Comparison of ENCODE assay signal across 2 cellular contexts in the genomic region with DNA sequence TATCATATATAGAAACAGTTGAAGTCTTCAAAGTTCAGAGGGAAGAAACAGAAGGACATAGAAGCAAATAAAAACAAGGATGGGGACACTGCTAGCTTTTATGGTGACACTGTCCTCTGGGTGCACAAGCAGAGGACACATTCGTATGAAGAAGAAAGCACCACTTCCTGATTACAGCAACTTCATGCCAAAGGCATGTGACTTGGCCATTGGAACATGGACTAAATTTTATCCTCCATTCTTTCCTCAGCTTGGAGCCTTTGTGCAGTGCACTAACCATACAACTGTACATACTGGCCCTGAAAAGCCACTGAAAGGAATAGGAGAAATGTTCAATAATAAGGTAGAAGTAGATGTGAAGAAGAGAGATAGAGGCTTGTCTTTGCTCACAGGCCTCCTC.
TF ChIP-seq lines count a peak whose summit lies in the region.

No MANE protein-coding gene starts in this region.

TF ChIP-seq in GM12878, 131 proteins besides CTCF, POLR2A, EP300 and RAD21 (continued from another document and continues in another):
- TF ChIP-seq, protein P1, sequence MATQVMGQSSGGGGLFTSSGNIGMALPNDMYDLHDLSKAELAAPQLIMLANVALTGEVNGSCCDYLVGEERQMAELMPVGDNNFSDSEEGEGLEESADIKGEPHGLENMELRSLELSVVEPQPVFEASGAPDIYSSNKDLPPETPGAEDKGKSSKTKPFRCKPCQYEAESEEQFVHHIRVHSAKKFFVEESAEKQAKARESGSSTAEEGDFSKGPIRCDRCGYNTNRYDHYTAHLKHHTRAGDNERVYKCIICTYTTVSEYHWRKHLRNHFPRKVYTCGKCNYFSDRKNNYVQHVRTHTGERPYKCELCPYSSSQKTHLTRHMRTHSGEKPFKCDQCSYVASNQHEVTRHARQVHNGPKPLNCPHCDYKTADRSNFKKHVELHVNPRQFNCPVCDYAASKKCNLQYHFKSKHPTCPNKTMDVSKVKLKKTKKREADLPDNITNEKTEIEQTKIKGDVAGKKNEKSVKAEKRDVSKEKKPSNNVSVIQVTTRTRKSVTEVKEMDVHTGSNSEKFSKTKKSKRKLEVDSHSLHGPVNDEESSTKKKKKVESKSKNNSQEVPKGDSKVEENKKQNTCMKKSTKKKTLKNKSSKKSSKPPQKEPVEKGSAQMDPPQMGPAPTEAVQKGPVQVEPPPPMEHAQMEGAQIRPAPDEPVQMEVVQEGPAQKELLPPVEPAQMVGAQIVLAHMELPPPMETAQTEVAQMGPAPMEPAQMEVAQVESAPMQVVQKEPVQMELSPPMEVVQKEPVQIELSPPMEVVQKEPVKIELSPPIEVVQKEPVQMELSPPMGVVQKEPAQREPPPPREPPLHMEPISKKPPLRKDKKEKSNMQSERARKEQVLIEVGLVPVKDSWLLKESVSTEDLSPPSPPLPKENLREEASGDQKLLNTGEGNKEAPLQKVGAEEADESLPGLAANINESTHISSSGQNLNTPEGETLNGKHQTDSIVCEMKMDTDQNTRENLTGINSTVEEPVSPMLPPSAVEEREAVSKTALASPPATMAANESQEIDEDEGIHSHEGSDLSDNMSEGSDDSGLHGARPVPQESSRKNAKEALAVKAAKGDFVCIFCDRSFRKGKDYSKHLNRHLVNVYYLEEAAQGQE (IDR thresholded peaks at IDR 0.05; ENCODE audit: low read depth, low read length): no peak
- TF ChIP-seq DPF2 (IDR thresholded peaks at IDR 0.05): no peak
- no peak for TF ChIP-seq FOS (IDR thresholded peaks at IDR 0.05; ENCODE audit: borderline replicate concordance, extremely low read depth, insufficient read length)
- TF ChIP-seq IRF3 (IDR thresholded peaks at IDR 0.05): no peak
- TF ChIP-seq SMARCA5 (IDR thresholded peaks at IDR 0.05): no peak
- TF ChIP-seq LARP7 (IDR thresholded peaks at IDR 0.05): no peak
- no peak for TF ChIP-seq KDM1A (IDR thresholded peaks at IDR 0.05; ENCODE audit: borderline replicate concordance)
- no peak for TF ChIP-seq CUX1 (IDR thresholded peaks at IDR 0.05; ENCODE audit: insufficient replicate concordance, low read depth, low read length)
- no peak for TF ChIP-seq SMAD5 (IDR thresholded peaks at IDR 0.05; ENCODE audit: low read depth)
- TF ChIP-seq NKRF (conservative IDR thresholded peaks at IDR 0.05): no peak
- no peak for TF ChIP-seq BCL11A (IDR thresholded peaks at IDR 0.05; ENCODE audit: low read depth, low read length)
- no peak for TF ChIP-seq STAT3 (IDR thresholded peaks at IDR 0.05; ENCODE audit: low read depth, low read length)
- TF ChIP-seq ZBED1 (IDR thresholded peaks at IDR 0.05; ENCODE audit: borderline replicate concordance): no peak

TF ChIP-seq in neural cell, 6 proteins besides CTCF, POLR2A, EP300 and RAD21 (continued from another document):
- TF ChIP-seq, protein P1 (IDR thresholded peaks at IDR 0.05; ENCODE audit: borderline replicate concordance): no peak
- TF ChIP-seq POLR2AphosphoS5 (IDR thresholded peaks at IDR 0.05) (no peak), SMC3 (conservative IDR thresholded peaks at IDR 0.05; ENCODE audit: poor library complexity) (no peak), EZH2 (IDR thresholded peaks at IDR 0.05; ENCODE audit: borderline replicate concordance, insufficient read depth, low read length, poor library complexity, severe bottlenecking) (no peak)
